9 cellular contexts compared by ENCODE assay signal in genomic region chr3:50268703-50269451, GRCh38. TPM values are rescaled to one million over a fixed set of nuclear protein-coding genes. Genes with fewer than 3 reads are reported as not detected.
DNase-seq lines count a peak whose midpoint lies in the region; ATAC-seq lines count a peak whose summit lies in the region.
"Had no signal": no experiment of that assay in that cellular context is flagged by ENCODE, and none has a peak within 500 bp of the region (broad histone marks: within the 10 kb centered on the region; RNA-seq: fewer than 3 reads in every experiment).

Gene SEMA3B (plus strand): TSS chr3:50269147. CDS start chr3:50269241, 94 bp downstream.

- H3K9ac ChIP-seq in skeletal muscle satellite cell (ENCODE audit: low read depth, low read length), result no peak within 1 kb of the TSS

- H3K36me3 ChIP-seq in skeletal muscle satellite cell (ENCODE audit: insufficient read depth, low read length), result no peaks in the 10 kb centered on the region

- no peak for ATAC-seq in GM21529 (IDR thresholded peaks at IDR 0.05; ENCODE audit: unreplicated experiment)
- no peak for ATAC-seq in GM19351 (IDR thresholded peaks at IDR 0.05; ENCODE audit: unreplicated experiment)

- H3K4me3 ChIP-seq in skeletal muscle satellite cell (ENCODE audit: low read length), result peak within 1 kb of the TSS; percentile 2

- no peaks in the 10 kb centered on the region for H3K27me3 ChIP-seq in skeletal muscle satellite cell (ENCODE audit: control insufficient read depth, insufficient read depth, low read length)

- H3K4me2 ChIP-seq in skeletal muscle satellite cell (ENCODE audit: low read length), result peak within 1 kb of the TSS; percentile 54

- peaks cover 61% of the 10 kb centered on the region for H3K4me1 ChIP-seq in skeletal muscle satellite cell (ENCODE audit: control insufficient read depth, insufficient read depth, low read length)

- H3K9me3 ChIP-seq in skeletal muscle satellite cell (replicated peaks; ENCODE audit: low read length), result no peaks in the 10 kb centered on the region

- DNase-seq in GM03348 (ENCODE audit: low spot score), result peak; percentile 79
- DNase-seq in amygdala (lab: John Stamatoyannopoulos, UW), result peak in 37 of 56 donors; percentile 16 to 74 (median 51)
- peak; percentile 38 to 66 for DNase-seq in hippocampal formation (lab: John Stamatoyannopoulos, UW)
- no peak for DNase-seq in NOMO-1 treated with dmso at 0.1 percent for 144 hours (lab: John Stamatoyannopoulos, UW; ENCODE audit: unreplicated experiment)
- no peak for DNase-seq in stimulated activated CD4-positive, alpha-beta T cell treated with anti-CD3 and anti-CD28 coated beads, Interleukin-4, amount 100 ng/mL, for 4 hours
- DNase-seq: NCI-H2227 treated with DMSO at 0.1 percent for 48 hours had no signal

RNA-seq across cellular contexts. Expression of gene SEMA3B, which starts in this region (rescaled TPM):
- 0.51 and 1.5 TPM in 2 replicates for total RNA-seq in skeletal muscle satellite cell (2012; rRNA removed)

Comparison
In these comparisons a context has a peak if more than half of its experiments do, and no peak if none do; other contexts are left out.
1. DNase-seq: peak in GM03348 (single experiment), amygdala (37 of 56) and hippocampal formation (2 of 2); none in NOMO-1 treated with dmso at 0.1 percent for 144 hours (single experiment) and stimulated activated CD4-positive, alpha-beta T cell treated with anti-CD3 and anti-CD28 coated beads, Interleukin-4, amount 100 ng/mL, for 4 hours (0 of 2).